In the genomic region with DNA sequence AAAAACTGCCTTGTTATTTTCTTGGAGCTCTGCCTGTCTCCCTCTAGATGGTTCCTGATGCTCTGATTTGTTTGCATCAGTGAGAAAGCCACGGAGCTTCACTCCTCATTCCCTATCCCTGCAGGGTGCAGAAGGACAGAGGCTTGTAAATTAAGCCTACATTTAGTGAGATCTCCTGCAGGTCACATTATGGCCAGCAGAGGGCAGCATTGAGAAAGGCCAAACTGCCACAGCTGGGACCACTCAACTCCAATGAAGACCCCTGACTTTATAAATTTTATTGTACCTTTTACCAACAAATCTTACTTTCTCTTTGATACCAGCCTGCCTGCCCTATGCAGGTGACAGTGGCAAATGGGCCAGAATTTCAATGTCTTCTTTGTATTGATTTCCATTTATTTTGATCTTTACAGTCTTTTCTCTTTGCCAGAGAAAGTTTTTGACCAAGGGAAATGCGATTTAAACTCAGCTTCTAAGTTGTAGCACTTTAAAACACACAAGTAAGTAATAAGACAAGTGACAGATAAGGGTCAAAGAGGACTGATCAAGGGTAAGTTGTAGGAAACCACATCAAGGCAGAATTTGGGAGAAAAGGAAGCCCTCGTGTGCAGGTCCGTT, we compare ENCODE assay signal across 9 cellular contexts.
DNase-seq lines count a peak whose midpoint lies in the region; ATAC-seq and TF ChIP-seq lines count a peak whose summit lies in the region.
"Had no signal": no experiment of that assay in that cellular context is flagged by ENCODE, and none has a peak within 500 bp of the region (broad histone marks: within the 10 kb centered on the region; RNA-seq: fewer than 3 reads in every experiment).

No MANE protein-coding gene starts in this region.

- DNase-seq in activated effector memory CD4-positive, alpha-beta T cell treated with anti-CD3 and anti-CD28 coated beads, Interleukin-2, amount 50 U/mL, for 16 hours = peak; percentile 78
- DNase-seq in activated effector memory CD4-positive, alpha-beta T cell treated with Interleukin-2 at 50 U/mL for 16 hours = no peak
- DNase-seq in anterior cingulate cortex (lab: John Stamatoyannopoulos, UW) (peak in 43 of 58 donors; percentile 2 to 79 (median 23)), iPS-NIHi7 (ENCODE audit: extremely low spot score) (peak; percentile 67), kidney glomerular epithelial cell (lab: John Stamatoyannopoulos, UW) (no peak)
- peak; percentile 51 for DNase-seq in stimulated activated CD4-positive, alpha-beta T cell treated with anti-CD3 and anti-CD28 coated beads, Interleukin-15, amount 100 ng/mL, for 24 hours

- H3K79me2 ChIP-seq in OCI-LY3 (ENCODE audit: low read length) = no peaks in the 10 kb centered on the region

- H3K36me3 ChIP-seq in OCI-LY3 (replicated peaks; ENCODE audit: low read depth, low read length) = no peaks in the 10 kb centered on the region
- H3K36me3 ChIP-seq: HAP-1 had no signal

- no peaks in the 10 kb centered on the region for H3K27me3 ChIP-seq in OCI-LY3 (ENCODE audit: low read depth, low read length)

- H3K4me1 ChIP-seq in OCI-LY3 (ENCODE audit: low read length) = no peaks in the 10 kb centered on the region
- H3K4me1 ChIP-seq: HAP-1 had no signal

- no peak overlapping the region for H3K9ac ChIP-seq in OCI-LY3 (ENCODE audit: low read length)

- no peak overlapping the region for H3K4me3 ChIP-seq in OCI-LY3 (ENCODE audit: low read length)
- H3K4me3 ChIP-seq: HAP-1 had no signal

- H2AFZ ChIP-seq in OCI-LY3 (ENCODE audit: low read depth, low read length) = no peak overlapping the region

- no peaks in the 10 kb centered on the region for H4K20me1 ChIP-seq in OCI-LY3 (ENCODE audit: insufficient read depth, low read length)

- TF ChIP-seq CTCF in OCI-LY3 (IDR thresholded peaks at IDR 0.05; ENCODE audit: low read depth, low read length) = peak; percentile 88

- H3K9me3 ChIP-seq in OCI-LY3 (ENCODE audit: insufficient read depth, low read length) = no peaks in the 10 kb centered on the region
- H3K9me3 ChIP-seq: HAP-1 had no signal

- peak; percentile 81 for ATAC-seq in HG02642 (IDR thresholded peaks at IDR 0.05; ENCODE audit: poor library complexity, unreplicated experiment)

- H3K27ac ChIP-seq in OCI-LY3 (ENCODE audit: low read length) = no peak overlapping the region

- no peak overlapping the region for H3K4me2 ChIP-seq in OCI-LY3 (ENCODE audit: low read length)

Comparison
In these comparisons a context has a peak if more than half of its experiments do, and no peak if none do; other contexts are left out.
1. DNase-seq: peak in activated effector memory CD4-positive, alpha-beta T cell treated with anti-CD3 and anti-CD28 coated beads, Interleukin-2, amount 50 U/mL, for 16 hours (single experiment), anterior cingulate cortex (43 of 58), iPS-NIHi7 (single experiment) and stimulated activated CD4-positive, alpha-beta T cell treated with anti-CD3 and anti-CD28 coated beads, Interleukin-15, amount 100 ng/mL, for 24 hours (single experiment); none in activated effector memory CD4-positive, alpha-beta T cell treated with Interleukin-2 at 50 U/mL for 16 hours (single experiment) and kidney glomerular epithelial cell (single experiment).